Comparison of ENCODE assay signal across 8 cellular contexts in genomic region chr9:107282759-107283620, GRCh38. TPM values are rescaled to one million over a fixed set of nuclear protein-coding genes. Genes with fewer than 3 reads are reported as not detected.
DNase-seq lines count a peak whose midpoint lies in the region; ATAC-seq and TF ChIP-seq lines count a peak whose summit lies in the region.

Gene RAD23B (plus strand): TSS chr9:107283279. CDS start chr9:107283630, 351 bp downstream.

- no peaks in the 10 kb centered on the region; the same call in 1 of the 2 replicates for H3K36me3 ChIP-seq in GM06990 (ENCODE audit: control insufficient read depth, insufficient read depth, low read length)

- H3K27ac ChIP-seq in temporal lobe (ENCODE audit: low read depth, low read length): peak within 1 kb of the TSS; percentile 82

- DNase-seq in GM06990 (ENCODE audit: extremely low read depth, insufficient read length): peak; percentile 97
- peak; percentile 98 for DNase-seq in NCI-H1092 (lab: John Stamatoyannopoulos, UW)
- DNase-seq in globus pallidus (ENCODE audit: low spot score): peak; percentile 97
- peak; percentile 98 for DNase-seq in occipital lobe (lab: John Stamatoyannopoulos, UW)

- no peaks in the 10 kb centered on the region for H3K27me3 Mint-ChIP-seq in activated naive CD4-positive, alpha-beta T cell treated with anti-CD3 and anti-CD28 coated beads, Interleukin-2, amount 50 U/mL, for 24 hours

- H3K4me3 Mint-ChIP-seq in activated naive CD4-positive, alpha-beta T cell treated with anti-CD3 and anti-CD28 coated beads, Interleukin-2, amount 50 U/mL, for 24 hours: peak within 1 kb of the TSS; percentile 99

- H3K9me3 Mint-ChIP-seq in activated naive CD4-positive, alpha-beta T cell treated with anti-CD3 and anti-CD28 coated beads, Interleukin-2, amount 50 U/mL, for 24 hours: no peaks in the 10 kb centered on the region

- H3K27me3 ChIP-seq in GM06990 (replicated peaks; ENCODE audit: control insufficient read depth, insufficient read depth, low read length): no peaks in the 10 kb centered on the region

- H3K36me3 Mint-ChIP-seq in activated naive CD4-positive, alpha-beta T cell treated with anti-CD3 and anti-CD28 coated beads, Interleukin-2, amount 50 U/mL, for 24 hours: no peaks in the 10 kb centered on the region

- ATAC-seq in HG02588 (IDR thresholded peaks at IDR 0.05; ENCODE audit: unreplicated experiment): peak; percentile 84
- ATAC-seq in SK-N-SH treated with all-trans-retinoic acid at 6 μM for 48 hours: peak; percentile 98

- TF ChIP-seq CTCF in GM06990 (IDR thresholded peaks at IDR 0.05; ENCODE audit: insufficient read depth, low read length, poor library complexity, severe bottlenecking): no peak

- peak within 1 kb of the TSS; percentile 96 for H3K4me3 ChIP-seq in GM06990 (replicated peaks; ENCODE audit: low read depth, low read length)

- peaks cover 49% of the 10 kb centered on the region for H3K4me1 Mint-ChIP-seq in activated naive CD4-positive, alpha-beta T cell treated with anti-CD3 and anti-CD28 coated beads, Interleukin-2, amount 50 U/mL, for 24 hours

- H3K27ac Mint-ChIP-seq in activated naive CD4-positive, alpha-beta T cell treated with anti-CD3 and anti-CD28 coated beads, Interleukin-2, amount 50 U/mL, for 24 hours: peak within 1 kb of the TSS; percentile 99

TF ChIP-seq in SK-N-SH treated with all-trans-retinoic acid at 6 μM for 48 hours, 23 proteins besides CTCF, POLR2A, EP300 and RAD21:
- TF ChIP-seq PATZ1 (CRISPR knock-in tag; IDR thresholded peaks at IDR 0.05; ENCODE audit: borderline replicate concordance) (peak; percentile 63; the same call in 1 of the 2 replicates), ARNTL (CRISPR knock-in tag; IDR thresholded peaks at IDR 0.05; ENCODE audit: borderline replicate concordance, low read depth) (no peak), TSHZ2 (CRISPR knock-in tag; IDR thresholded peaks at IDR 0.05) (peak; percentile 51; the same call in 1 of the 2 replicates), ESRRG (CRISPR knock-in tag; IDR thresholded peaks at IDR 0.05) (0 out of 2 replicates have a peak, but pooled peaks have one; percentile 22)
TF ChIP-seq in SK-N-SH treated with all-trans-retinoic acid at 6 μM for 48 hours: peak in this region for 3.

RNA-seq across cellular contexts. Expression of gene RAD23B, which starts in this region (rescaled TPM):
- total RNA-seq in occipital lobe (102 TPM), temporal lobe (72.3 TPM)

Comparison
In these comparisons a context has a peak if more than half of its experiments do, and no peak if none do; other contexts are left out.
1. Peak in every context shown above with its lines: DNase-seq, ATAC-seq, H3K4me3 ChIP-seq and H3K27ac ChIP-seq.